1 cellular context compared by ENCODE assay signal in the genomic region with DNA sequence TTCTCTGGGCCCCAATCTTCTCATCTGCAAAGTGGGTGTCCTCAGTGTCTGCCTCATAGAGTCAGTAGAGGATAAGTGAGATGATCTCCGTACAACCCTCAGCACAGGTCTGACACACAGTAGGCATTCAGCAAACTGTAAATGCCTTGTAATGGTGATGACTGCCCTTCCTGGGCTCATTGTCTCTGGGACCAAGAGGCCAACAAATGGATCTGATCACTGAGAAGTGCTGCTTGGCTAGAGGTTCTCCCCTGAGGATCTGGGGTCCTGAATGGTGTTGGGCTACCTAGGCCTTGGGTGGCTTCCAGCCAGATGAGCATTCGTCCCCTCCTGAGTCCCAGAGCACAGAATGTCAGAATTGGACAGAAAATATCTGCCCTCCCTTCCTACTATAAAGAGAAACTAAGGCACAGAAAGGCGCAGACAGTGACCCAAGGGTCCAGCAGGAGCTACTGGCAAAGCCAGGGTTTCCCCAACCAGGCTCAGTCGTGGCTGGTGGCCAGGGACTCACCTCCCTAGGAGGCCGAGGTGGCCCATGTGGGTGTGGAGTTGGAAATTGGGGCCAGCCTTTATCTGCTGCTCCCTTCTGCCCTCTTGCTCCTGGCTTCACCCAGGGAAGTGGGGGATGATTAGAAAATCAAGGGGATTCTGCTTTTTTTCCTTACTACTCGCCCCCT.
TF ChIP-seq lines count a peak whose summit lies in the region.

No MANE protein-coding gene starts in this region.

TF ChIP-seq in K562, 482 proteins besides CTCF, POLR2A, EP300 and RAD21:
- TF ChIP-seq, protein P1, sequence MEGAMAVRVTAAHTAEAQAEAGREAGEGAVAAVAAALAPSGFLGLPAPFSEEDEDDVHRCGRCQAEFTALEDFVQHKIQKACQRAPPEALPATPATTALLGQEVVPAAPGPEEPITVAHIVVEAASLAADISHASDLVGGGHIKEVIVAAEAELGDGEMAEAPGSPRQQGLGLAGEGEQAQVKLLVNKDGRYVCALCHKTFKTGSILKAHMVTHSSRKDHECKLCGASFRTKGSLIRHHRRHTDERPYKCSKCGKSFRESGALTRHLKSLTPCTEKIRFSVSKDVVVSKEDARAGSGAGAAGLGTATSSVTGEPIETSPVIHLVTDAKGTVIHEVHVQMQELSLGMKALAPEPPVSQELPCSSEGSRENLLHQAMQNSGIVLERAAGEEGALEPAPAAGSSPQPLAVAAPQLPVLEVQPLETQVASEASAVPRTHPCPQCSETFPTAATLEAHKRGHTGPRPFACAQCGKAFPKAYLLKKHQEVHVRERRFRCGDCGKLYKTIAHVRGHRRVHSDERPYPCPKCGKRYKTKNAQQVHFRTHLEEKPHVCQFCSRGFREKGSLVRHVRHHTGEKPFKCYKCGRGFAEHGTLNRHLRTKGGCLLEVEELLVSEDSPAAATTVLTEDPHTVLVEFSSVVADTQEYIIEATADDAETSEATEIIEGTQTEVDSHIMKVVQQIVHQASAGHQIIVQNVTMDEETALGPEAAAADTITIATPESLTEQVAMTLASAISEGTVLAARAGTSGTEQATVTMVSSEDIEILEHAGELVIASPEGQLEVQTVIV (CRISPR knock-in tag; IDR thresholded peaks at IDR 0.05; ENCODE audit: borderline replicate concordance) = no peak
- TF ChIP-seq, protein P2, sequence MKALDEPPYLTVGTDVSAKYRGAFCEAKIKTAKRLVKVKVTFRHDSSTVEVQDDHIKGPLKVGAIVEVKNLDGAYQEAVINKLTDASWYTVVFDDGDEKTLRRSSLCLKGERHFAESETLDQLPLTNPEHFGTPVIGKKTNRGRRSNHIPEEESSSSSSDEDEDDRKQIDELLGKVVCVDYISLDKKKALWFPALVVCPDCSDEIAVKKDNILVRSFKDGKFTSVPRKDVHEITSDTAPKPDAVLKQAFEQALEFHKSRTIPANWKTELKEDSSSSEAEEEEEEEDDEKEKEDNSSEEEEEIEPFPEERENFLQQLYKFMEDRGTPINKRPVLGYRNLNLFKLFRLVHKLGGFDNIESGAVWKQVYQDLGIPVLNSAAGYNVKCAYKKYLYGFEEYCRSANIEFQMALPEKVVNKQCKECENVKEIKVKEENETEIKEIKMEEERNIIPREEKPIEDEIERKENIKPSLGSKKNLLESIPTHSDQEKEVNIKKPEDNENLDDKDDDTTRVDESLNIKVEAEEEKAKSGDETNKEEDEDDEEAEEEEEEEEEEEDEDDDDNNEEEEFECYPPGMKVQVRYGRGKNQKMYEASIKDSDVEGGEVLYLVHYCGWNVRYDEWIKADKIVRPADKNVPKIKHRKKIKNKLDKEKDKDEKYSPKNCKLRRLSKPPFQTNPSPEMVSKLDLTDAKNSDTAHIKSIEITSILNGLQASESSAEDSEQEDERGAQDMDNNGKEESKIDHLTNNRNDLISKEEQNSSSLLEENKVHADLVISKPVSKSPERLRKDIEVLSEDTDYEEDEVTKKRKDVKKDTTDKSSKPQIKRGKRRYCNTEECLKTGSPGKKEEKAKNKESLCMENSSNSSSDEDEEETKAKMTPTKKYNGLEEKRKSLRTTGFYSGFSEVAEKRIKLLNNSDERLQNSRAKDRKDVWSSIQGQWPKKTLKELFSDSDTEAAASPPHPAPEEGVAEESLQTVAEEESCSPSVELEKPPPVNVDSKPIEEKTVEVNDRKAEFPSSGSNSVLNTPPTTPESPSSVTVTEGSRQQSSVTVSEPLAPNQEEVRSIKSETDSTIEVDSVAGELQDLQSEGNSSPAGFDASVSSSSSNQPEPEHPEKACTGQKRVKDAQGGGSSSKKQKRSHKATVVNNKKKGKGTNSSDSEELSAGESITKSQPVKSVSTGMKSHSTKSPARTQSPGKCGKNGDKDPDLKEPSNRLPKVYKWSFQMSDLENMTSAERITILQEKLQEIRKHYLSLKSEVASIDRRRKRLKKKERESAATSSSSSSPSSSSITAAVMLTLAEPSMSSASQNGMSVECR (CRISPR knock-in tag; IDR thresholded peaks at IDR 0.05) = no peak
- TF ChIP-seq XRCC5 (IDR thresholded peaks at IDR 0.05; ENCODE audit: low read depth, low read length) (no peak), BCOR (IDR thresholded peaks at IDR 0.05) (peak; percentile 83; the same call in 1 of the 2 replicates), MAFF (IDR thresholded peaks at IDR 0.05; ENCODE audit: low read length) (no peak), ZNF316 (IDR thresholded peaks at IDR 0.05) (no peak), SMARCC2 (IDR thresholded peaks at IDR 0.05; ENCODE audit: low read depth) (no peak), MYBL2 (IDR thresholded peaks at IDR 0.05; ENCODE audit: low read depth) (no peak), MYBL2 (CRISPR knock-in tag; IDR thresholded peaks at IDR 0.05; ENCODE audit: borderline replicate concordance) (no peak), ZKSCAN8 (CRISPR knock-in tag; IDR thresholded peaks at IDR 0.05) (no peak), ETV6 (IDR thresholded peaks at IDR 0.05; ENCODE audit: borderline replicate concordance in 1 of 2, low read depth in 2 of 2, low read length in 1 of 2) (no peak), ETV6 (CRISPR knock-in tag; IDR thresholded peaks at IDR 0.05; ENCODE audit: borderline replicate concordance) (no peak), ZNF184 (CRISPR knock-in tag; IDR thresholded peaks at IDR 0.05) (no peak), KAT7 (CRISPR knock-in tag; IDR thresholded peaks at IDR 0.05; ENCODE audit: borderline replicate concordance) (0 out of 2 replicates have a peak, but pooled peaks have one; percentile 25), ZKSCAN1 (IDR thresholded peaks at IDR 0.05; ENCODE audit: low read depth, low read length) (peak; percentile 95), DDX20 (tag; IDR thresholded peaks at IDR 0.05; ENCODE audit: low read depth) (no peak), KDM4B (IDR thresholded peaks at IDR 0.05; ENCODE audit: borderline replicate concordance in 2 of 2, low read depth in 1 of 2) (no peak), RBM25 (IDR thresholded peaks at IDR 0.05; ENCODE audit: low read depth, low read length, severe bottlenecking) (peak; percentile 60), KDM2B (CRISPR knock-in tag; IDR thresholded peaks at IDR 0.05) (no peak), ZNF699 (CRISPR knock-in tag; IDR thresholded peaks at IDR 0.05; ENCODE audit: insufficient replicate concordance) (no peak), ZNF764 (CRISPR knock-in tag; IDR thresholded peaks at IDR 0.05; ENCODE audit: low read depth) (no peak), PHB (CRISPR knock-in tag; IDR thresholded peaks at IDR 0.05) (no peak), KDM1A (IDR thresholded peaks at IDR 0.05) (peak in 1 of 2 experiments; percentile 31; a peak in 1 of 4 replicates), SRSF3 (IDR thresholded peaks at IDR 0.05; ENCODE audit: insufficient read depth, low read length) (no peak), ZNF121 (CRISPR knock-in tag; conservative IDR thresholded peaks at IDR 0.05) (no peak)
- TF ChIP-seq, protein P3, sequence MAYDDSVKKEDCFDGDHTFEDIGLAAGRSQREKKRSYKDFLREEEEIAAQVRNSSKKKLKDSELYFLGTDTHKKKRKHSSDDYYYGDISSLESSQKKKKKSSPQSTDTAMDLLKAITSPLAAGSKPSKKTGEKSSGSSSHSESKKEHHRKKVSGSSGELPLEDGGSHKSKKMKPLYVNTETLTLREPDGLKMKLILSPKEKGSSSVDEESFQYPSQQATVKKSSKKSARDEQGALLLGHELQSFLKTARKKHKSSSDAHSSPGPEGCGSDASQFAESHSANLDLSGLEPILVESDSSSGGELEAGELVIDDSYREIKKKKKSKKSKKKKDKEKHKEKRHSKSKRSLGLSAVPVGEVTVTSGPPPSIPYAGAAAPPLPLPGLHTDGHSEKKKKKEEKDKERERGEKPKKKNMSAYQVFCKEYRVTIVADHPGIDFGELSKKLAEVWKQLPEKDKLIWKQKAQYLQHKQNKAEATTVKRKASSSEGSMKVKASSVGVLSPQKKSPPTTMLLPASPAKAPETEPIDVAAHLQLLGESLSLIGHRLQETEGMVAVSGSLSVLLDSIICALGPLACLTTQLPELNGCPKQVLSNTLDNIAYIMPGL (CRISPR knock-in tag; IDR thresholded peaks at IDR 0.05) = no peak
- TF ChIP-seq, protein P4, sequence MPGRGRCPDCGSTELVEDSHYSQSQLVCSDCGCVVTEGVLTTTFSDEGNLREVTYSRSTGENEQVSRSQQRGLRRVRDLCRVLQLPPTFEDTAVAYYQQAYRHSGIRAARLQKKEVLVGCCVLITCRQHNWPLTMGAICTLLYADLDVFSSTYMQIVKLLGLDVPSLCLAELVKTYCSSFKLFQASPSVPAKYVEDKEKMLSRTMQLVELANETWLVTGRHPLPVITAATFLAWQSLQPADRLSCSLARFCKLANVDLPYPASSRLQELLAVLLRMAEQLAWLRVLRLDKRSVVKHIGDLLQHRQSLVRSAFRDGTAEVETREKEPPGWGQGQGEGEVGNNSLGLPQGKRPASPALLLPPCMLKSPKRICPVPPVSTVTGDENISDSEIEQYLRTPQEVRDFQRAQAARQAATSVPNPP (IDR thresholded peaks at IDR 0.05; ENCODE audit: borderline replicate concordance, insufficient read depth, insufficient read length) = no peak
- TF ChIP-seq, protein P5, sequence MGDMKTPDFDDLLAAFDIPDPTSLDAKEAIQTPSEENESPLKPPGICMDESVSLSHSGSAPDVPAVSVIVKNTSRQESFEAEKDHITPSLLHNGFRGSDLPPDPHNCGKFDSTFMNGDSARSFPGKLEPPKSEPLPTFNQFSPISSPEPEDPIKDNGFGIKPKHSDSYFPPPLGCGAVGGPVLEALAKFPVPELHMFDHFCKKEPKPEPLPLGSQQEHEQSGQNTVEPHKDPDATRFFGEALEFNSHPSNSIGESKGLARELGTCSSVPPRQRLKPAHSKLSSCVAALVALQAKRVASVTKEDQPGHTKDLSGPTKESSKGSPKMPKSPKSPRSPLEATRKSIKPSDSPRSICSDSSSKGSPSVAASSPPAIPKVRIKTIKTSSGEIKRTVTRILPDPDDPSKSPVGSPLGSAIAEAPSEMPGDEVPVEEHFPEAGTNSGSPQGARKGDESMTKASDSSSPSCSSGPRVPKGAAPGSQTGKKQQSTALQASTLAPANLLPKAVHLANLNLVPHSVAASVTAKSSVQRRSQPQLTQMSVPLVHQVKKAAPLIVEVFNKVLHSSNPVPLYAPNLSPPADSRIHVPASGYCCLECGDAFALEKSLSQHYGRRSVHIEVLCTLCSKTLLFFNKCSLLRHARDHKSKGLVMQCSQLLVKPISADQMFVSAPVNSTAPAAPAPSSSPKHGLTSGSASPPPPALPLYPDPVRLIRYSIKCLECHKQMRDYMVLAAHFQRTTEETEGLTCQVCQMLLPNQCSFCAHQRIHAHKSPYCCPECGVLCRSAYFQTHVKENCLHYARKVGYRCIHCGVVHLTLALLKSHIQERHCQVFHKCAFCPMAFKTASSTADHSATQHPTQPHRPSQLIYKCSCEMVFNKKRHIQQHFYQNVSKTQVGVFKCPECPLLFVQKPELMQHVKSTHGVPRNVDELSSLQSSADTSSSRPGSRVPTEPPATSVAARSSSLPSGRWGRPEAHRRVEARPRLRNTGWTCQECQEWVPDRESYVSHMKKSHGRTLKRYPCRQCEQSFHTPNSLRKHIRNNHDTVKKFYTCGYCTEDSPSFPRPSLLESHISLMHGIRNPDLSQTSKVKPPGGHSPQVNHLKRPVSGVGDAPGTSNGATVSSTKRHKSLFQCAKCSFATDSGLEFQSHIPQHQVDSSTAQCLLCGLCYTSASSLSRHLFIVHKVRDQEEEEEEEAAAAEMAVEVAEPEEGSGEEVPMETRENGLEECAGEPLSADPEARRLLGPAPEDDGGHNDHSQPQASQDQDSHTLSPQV (IDR thresholded peaks at IDR 0.05) = no peak
- TF ChIP-seq, protein P6, sequence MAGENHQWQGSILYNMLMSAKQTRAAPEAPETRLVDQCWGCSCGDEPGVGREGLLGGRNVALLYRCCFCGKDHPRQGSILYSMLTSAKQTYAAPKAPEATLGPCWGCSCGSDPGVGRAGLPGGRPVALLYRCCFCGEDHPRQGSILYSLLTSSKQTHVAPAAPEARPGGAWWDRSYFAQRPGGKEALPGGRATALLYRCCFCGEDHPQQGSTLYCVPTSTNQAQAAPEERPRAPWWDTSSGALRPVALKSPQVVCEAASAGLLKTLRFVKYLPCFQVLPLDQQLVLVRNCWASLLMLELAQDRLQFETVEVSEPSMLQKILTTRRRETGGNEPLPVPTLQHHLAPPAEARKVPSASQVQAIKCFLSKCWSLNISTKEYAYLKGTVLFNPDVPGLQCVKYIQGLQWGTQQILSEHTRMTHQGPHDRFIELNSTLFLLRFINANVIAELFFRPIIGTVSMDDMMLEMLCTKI (IDR thresholded peaks at IDR 0.05; ENCODE audit: partially characterized antibody) = no peak
- TF ChIP-seq, protein P7, sequence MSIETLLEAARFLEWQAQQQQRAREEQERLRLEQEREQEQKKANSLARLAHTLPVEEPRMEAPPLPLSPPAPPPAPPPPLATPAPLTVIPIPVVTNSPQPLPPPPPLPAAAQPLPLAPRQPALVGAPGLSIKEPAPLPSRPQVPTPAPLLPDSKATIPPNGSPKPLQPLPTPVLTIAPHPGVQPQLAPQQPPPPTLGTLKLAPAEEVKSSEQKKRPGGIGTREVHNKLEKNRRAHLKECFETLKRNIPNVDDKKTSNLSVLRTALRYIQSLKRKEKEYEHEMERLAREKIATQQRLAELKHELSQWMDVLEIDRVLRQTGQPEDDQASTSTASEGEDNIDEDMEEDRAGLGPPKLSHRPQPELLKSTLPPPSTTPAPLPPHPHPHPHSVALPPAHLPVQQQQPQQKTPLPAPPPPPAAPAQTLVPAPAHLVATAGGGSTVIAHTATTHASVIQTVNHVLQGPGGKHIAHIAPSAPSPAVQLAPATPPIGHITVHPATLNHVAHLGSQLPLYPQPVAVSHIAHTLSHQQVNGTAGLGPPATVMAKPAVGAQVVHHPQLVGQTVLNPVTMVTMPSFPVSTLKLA (conservative IDR thresholded peaks at IDR 0.05) = no peak
- TF ChIP-seq, protein P8, sequence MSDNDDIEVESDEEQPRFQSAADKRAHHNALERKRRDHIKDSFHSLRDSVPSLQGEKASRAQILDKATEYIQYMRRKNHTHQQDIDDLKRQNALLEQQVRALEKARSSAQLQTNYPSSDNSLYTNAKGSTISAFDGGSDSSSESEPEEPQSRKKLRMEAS (CRISPR knock-in tag; IDR thresholded peaks at IDR 0.05) = no peak
